8 cellular contexts compared by ENCODE assay signal in the genomic region with DNA sequence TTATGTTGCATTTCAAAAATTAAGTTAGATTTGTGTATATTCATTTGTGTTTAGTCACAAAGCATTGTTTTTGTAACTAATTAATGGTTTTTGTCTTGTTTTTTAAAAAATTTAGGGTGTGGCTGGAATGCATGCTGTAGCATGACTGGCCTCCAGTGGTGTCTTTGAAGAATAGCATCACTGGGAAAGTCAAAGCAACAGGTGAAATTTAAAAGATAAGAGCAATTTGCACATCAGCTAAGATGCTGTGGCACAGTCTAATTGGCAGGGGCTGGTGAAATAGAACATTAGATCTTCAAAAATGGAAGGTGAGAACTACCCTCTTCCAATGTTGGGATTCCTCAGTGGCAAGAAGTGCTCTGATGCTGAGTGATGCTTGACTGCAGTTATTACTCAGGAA. TPM values are rescaled to one million over a fixed set of nuclear protein-coding genes. Genes with fewer than 3 reads are reported as not detected.
DNase-seq lines count a peak whose midpoint lies in the region; ATAC-seq and TF ChIP-seq lines count a peak whose summit lies in the region.

No MANE protein-coding gene starts in this region.

- H3K27ac ChIP-seq in DOHH2 (ENCODE audit: low read depth, low read length) (no peak overlapping the region), right lobe of liver (no peak overlapping the region)

- H3F3A ChIP-seq in DOHH2 (ENCODE audit: control insufficient read depth, insufficient read depth): no peaks in the 10 kb centered on the region

- TF ChIP-seq CTCF in DOHH2 (IDR thresholded peaks at IDR 0.05; ENCODE audit: low read depth, low read length, poor library complexity, severe bottlenecking): peak; percentile 66
- peak; percentile 58 for TF ChIP-seq CTCF in WTC11 (IDR thresholded peaks at IDR 0.05)
- TF ChIP-seq CTCF in right lobe of liver (IDR thresholded peaks at IDR 0.05): peak; percentile 59 to 78 (median 70)

- ATAC-seq in WTC11 (peak; percentile 22; the same call in 1 of the 2 replicates), right lobe of liver (peak; percentile 55 to 70 (median 64)), GM21717 (IDR thresholded peaks at IDR 0.05; ENCODE audit: unreplicated experiment) (no peak)

- H3K4me1 ChIP-seq in DOHH2 (ENCODE audit: control insufficient read depth, low read length): no peaks in the 10 kb centered on the region
- H3K4me1 ChIP-seq in right lobe of liver: no peaks in the 10 kb centered on the region

- no peaks in the 10 kb centered on the region for H3K79me2 ChIP-seq in DOHH2 (ENCODE audit: control insufficient read depth, low read length)

- H3K9me3 ChIP-seq in DOHH2 (ENCODE audit: control insufficient read depth, insufficient read depth, low read length): no peaks in the 10 kb centered on the region
- H3K9me3 ChIP-seq in right lobe of liver: no peaks in the 10 kb centered on the region

- no peak for DNase-seq in WTC11 (ENCODE audit: low spot score)
- DNase-seq in right lobe of liver: no peak
- DNase-seq in activated gamma-delta T cell (lab: John Stamatoyannopoulos, UW): no peak
- DNase-seq in activated naive CD4-positive, alpha-beta T cell treated with anti-CD3 and anti-CD28 coated beads for 36 hours: no peak
- DNase-seq in NOMO-1 treated with dmso at 0.1 percent for 144 hours (lab: John Stamatoyannopoulos, UW; ENCODE audit: unreplicated experiment): no peak

- H3K27me3 ChIP-seq in DOHH2 (ENCODE audit: control insufficient read depth, low read length) (0 out of 2 replicates have a peak, but pooled peaks cover 2% of the 10 kb centered on the region), right lobe of liver (no peaks in the 10 kb centered on the region)

- TF ChIP-seq POLR2A in right lobe of liver (IDR thresholded peaks at IDR 0.05): no peak

- H3K27ac Mint-ChIP-seq in WTC11: no peak overlapping the region
- H3K27ac Mint-ChIP-seq in activated naive CD4-positive, alpha-beta T cell treated with anti-CD3 and anti-CD28 coated beads for 36 hours: no peak overlapping the region

- H3K9me3 Mint-ChIP-seq in WTC11: no peaks in the 10 kb centered on the region
- H3K9me3 Mint-ChIP-seq in activated naive CD4-positive, alpha-beta T cell treated with anti-CD3 and anti-CD28 coated beads for 36 hours: no peaks in the 10 kb centered on the region

- H3K36me3 ChIP-seq in DOHH2 (ENCODE audit: control insufficient read depth, low read length): no peaks in the 10 kb centered on the region
- no peaks in the 10 kb centered on the region for H3K36me3 ChIP-seq in right lobe of liver

- 0 out of 2 replicates have a peak, but pooled peaks cover 3% of the 10 kb centered on the region for H4K20me1 ChIP-seq in DOHH2 (ENCODE audit: control insufficient read depth, insufficient read depth, low read depth, low read length)

- no peaks in the 10 kb centered on the region for H3K4me1 Mint-ChIP-seq in WTC11
- no peaks in the 10 kb centered on the region for H3K4me1 Mint-ChIP-seq in activated naive CD4-positive, alpha-beta T cell treated with anti-CD3 and anti-CD28 coated beads for 36 hours (ENCODE audit: low read depth)

- intact Hi-C loops in right lobe of liver (cut with DNase I): no loop called here
- intact Hi-C loops in activated naive CD4-positive, alpha-beta T cell treated with anti-CD3 and anti-CD28 coated beads for 36 hours (cut with micrococcal nuclease): loop anchor here (2.0 kb wide), 1 partner anchor 328 kb away; no protein-coding TSS in a partner anchor

- peak; percentile 77 for TF ChIP-seq RAD21 in Ishikawa (IDR thresholded peaks at IDR 0.05; ENCODE audit: low read depth)

- no peak overlapping the region for H3K4me3 Mint-ChIP-seq in WTC11
- H3K4me3 Mint-ChIP-seq in activated naive CD4-positive, alpha-beta T cell treated with anti-CD3 and anti-CD28 coated beads for 36 hours: no peak overlapping the region

- H3K9me2 ChIP-seq in DOHH2 (replicated peaks; ENCODE audit: control insufficient read depth, low read length): no peaks in the 10 kb centered on the region

- H3K4me2 ChIP-seq in DOHH2 (ENCODE audit: low read length): no peak overlapping the region

- H3K36me3 Mint-ChIP-seq in WTC11: no peaks in the 10 kb centered on the region
- no peaks in the 10 kb centered on the region for H3K36me3 Mint-ChIP-seq in activated naive CD4-positive, alpha-beta T cell treated with anti-CD3 and anti-CD28 coated beads for 36 hours (ENCODE audit: low read depth)

- no peaks in the 10 kb centered on the region for H3K27me3 Mint-ChIP-seq in WTC11 (ENCODE audit: low read depth)
- no peaks in the 10 kb centered on the region for H3K27me3 Mint-ChIP-seq in activated naive CD4-positive, alpha-beta T cell treated with anti-CD3 and anti-CD28 coated beads for 36 hours (ENCODE audit: low read depth)

- POLR2A ChIA-PET in WTC11 (lab: Charles Lee): no interaction called here

- CTCF ChIA-PET in WTC11 (lab: Charles Lee): interaction anchor here (0.5 to 1.0 kb wide), 5 partner anchors 13 to 330 kb away, joined by 3 to 6 read pairs (median 3); no protein-coding TSS in a partner anchor
- CTCF ChIA-PET in activated naive CD4-positive, alpha-beta T cell treated with anti-CD3 and anti-CD28 coated beads for 36 hours (lab: Charles Lee): no interaction called here

- no peak overlapping the region for H3K4me3 ChIP-seq in DOHH2 (ENCODE audit: low read length)
- no peak overlapping the region for H3K4me3 ChIP-seq in right lobe of liver

- TF ChIP-seq EP300 in Ishikawa (IDR thresholded peaks at IDR 0.05; ENCODE audit: borderline replicate concordance): no peak

TF ChIP-seq in Ishikawa, 13 proteins besides CTCF, POLR2A, EP300 and RAD21:
- TF ChIP-seq CEBPB (IDR thresholded peaks at IDR 0.05) (no peak), TEAD4 (IDR thresholded peaks at IDR 0.05) (peak; percentile 31; the same call in 1 of the 2 replicates)

TF ChIP-seq in WTC11, 78 proteins besides CTCF, POLR2A, EP300 and RAD21:
- no peak for TF ChIP-seq FOXP1 (CRISPR knock-in tag; IDR thresholded peaks at IDR 0.05; ENCODE audit: borderline replicate concordance)
- no peak for TF ChIP-seq TEAD4 (CRISPR knock-in tag; IDR thresholded peaks at IDR 0.05)
- TF ChIP-seq, protein P1, sequence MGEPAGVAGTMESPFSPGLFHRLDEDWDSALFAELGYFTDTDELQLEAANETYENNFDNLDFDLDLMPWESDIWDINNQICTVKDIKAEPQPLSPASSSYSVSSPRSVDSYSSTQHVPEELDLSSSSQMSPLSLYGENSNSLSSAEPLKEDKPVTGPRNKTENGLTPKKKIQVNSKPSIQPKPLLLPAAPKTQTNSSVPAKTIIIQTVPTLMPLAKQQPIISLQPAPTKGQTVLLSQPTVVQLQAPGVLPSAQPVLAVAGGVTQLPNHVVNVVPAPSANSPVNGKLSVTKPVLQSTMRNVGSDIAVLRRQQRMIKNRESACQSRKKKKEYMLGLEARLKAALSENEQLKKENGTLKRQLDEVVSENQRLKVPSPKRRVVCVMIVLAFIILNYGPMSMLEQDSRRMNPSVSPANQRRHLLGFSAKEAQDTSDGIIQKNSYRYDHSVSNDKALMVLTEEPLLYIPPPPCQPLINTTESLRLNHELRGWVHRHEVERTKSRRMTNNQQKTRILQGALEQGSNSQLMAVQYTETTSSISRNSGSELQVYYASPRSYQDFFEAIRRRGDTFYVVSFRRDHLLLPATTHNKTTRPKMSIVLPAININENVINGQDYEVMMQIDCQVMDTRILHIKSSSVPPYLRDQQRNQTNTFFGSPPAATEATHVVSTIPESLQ (CRISPR knock-in tag; IDR thresholded peaks at IDR 0.05): no peak
- no peak for TF ChIP-seq PRRX2 (CRISPR knock-in tag; IDR thresholded peaks at IDR 0.05)
- TF ChIP-seq NFE2L1 (CRISPR knock-in tag; IDR thresholded peaks at IDR 0.05): no peak
- no peak for TF ChIP-seq GTF2I (CRISPR knock-in tag; conservative IDR thresholded peaks at IDR 0.05)
- TF ChIP-seq RELA (CRISPR knock-in tag; IDR thresholded peaks at IDR 0.05; ENCODE audit: borderline replicate concordance): no peak
- TF ChIP-seq FOXJ3 (CRISPR knock-in tag; IDR thresholded peaks at IDR 0.05; ENCODE audit: borderline replicate concordance): no peak
- no peak for TF ChIP-seq ZNF671 (CRISPR knock-in tag; IDR thresholded peaks at IDR 0.05)

RNA-seq across cellular contexts. Expression of a gene that starts 45.3 kb away (rescaled TPM):
- total RNA-seq in WTC11 (2021) (27.9 to 33.7 TPM (median 30.8 TPM) in 3 replicates), right lobe of liver (1 to 10 TPM in 5 of 6 experiments, under 1 TPM in 1; 0.61 to 1.7 (median 1.1) TPM)
- 1 to 10 TPM; 2.7 to 3.0 TPM for total RNA-seq in activated naive CD4-positive, alpha-beta T cell treated with anti-CD3 and anti-CD28 coated beads for 36 hours
